Comparison of ENCODE assay signal across 1 cellular context in the genomic region with DNA sequence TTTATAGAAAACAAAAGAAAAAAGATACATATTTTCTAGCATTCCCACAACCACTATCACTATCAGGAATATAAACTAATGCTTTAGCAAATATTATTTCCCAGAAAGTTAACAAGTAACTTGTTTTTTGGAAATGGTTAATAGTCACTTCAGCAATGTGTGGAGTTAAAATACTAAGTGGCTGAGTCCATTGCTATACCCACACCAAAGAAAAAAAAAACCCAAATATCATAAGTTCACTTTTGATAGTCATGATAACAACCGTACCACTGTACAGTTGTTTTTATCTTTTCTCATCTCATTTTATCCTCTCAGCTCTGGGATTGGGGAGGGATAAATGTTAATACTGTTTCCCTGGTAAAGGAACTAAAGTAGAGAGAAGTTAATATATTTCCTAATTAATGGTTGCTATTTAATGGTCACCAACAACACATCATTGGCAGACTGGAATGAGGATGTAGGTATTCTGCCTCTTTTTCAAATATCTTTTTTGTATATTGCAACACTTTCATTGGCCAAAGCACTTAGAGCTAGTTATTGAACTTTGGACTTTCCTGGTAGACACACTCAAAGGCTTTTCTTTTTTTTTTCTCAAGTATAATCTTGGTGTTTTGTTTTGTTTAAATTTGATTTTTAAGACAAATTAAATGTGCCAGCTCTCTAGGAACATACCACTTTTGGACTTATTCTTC.
A peak's percentile ranks its signal among the peaks of the same experiment; 100 is the strongest.
TF ChIP-seq lines count a peak whose summit lies in the region.

No MANE protein-coding gene starts in this region.

TF ChIP-seq in HepG2, 621 proteins besides CTCF, POLR2A, EP300 and RAD21:
- TF ChIP-seq CEBPB (IDR thresholded peaks at IDR 0.05; ENCODE audit: borderline replicate concordance, low read depth, low read length) (peak; percentile 75), ERF (CRISPR knock-in tag; IDR thresholded peaks at IDR 0.05) (no peak), ZNF530 (CRISPR knock-in tag; IDR thresholded peaks at IDR 0.05; ENCODE audit: low read depth) (no peak), ZNF574 (CRISPR knock-in tag; IDR thresholded peaks at IDR 0.05) (no peak), IKZF4 (CRISPR knock-in tag; IDR thresholded peaks at IDR 0.05; ENCODE audit: borderline replicate concordance, low read depth, not compliant biosample characterization) (no peak), ZNF138 (CRISPR knock-in tag; IDR thresholded peaks at IDR 0.05; ENCODE audit: low read depth) (no peak), NCOR1 (IDR thresholded peaks at IDR 0.05; ENCODE audit: borderline replicate concordance, low read length) (peak; percentile 50; the same call in 1 of the 2 replicates), GATAD2A (CRISPR knock-in tag; IDR thresholded peaks at IDR 0.05) (peak; percentile 50; the same call in 1 of the 2 replicates), HNF4A (CRISPR knock-in tag; IDR thresholded peaks at IDR 0.05) (peak; percentile 56), HNF4G (IDR thresholded peaks at IDR 0.05; ENCODE audit: borderline replicate concordance, low read depth, low read length) (0 out of 2 replicates have a peak, but pooled peaks have one; percentile 17), HNF4G (CRISPR knock-in tag; IDR thresholded peaks at IDR 0.05; ENCODE audit: borderline replicate concordance, low read depth) (no peak), BCL6 (CRISPR knock-in tag; IDR thresholded peaks at IDR 0.05) (0 out of 2 replicates have a peak, but pooled peaks have one; percentile 43), TAF1 (CRISPR knock-in tag; IDR thresholded peaks at IDR 0.05) (no peak)
- TF ChIP-seq, protein P1, sequence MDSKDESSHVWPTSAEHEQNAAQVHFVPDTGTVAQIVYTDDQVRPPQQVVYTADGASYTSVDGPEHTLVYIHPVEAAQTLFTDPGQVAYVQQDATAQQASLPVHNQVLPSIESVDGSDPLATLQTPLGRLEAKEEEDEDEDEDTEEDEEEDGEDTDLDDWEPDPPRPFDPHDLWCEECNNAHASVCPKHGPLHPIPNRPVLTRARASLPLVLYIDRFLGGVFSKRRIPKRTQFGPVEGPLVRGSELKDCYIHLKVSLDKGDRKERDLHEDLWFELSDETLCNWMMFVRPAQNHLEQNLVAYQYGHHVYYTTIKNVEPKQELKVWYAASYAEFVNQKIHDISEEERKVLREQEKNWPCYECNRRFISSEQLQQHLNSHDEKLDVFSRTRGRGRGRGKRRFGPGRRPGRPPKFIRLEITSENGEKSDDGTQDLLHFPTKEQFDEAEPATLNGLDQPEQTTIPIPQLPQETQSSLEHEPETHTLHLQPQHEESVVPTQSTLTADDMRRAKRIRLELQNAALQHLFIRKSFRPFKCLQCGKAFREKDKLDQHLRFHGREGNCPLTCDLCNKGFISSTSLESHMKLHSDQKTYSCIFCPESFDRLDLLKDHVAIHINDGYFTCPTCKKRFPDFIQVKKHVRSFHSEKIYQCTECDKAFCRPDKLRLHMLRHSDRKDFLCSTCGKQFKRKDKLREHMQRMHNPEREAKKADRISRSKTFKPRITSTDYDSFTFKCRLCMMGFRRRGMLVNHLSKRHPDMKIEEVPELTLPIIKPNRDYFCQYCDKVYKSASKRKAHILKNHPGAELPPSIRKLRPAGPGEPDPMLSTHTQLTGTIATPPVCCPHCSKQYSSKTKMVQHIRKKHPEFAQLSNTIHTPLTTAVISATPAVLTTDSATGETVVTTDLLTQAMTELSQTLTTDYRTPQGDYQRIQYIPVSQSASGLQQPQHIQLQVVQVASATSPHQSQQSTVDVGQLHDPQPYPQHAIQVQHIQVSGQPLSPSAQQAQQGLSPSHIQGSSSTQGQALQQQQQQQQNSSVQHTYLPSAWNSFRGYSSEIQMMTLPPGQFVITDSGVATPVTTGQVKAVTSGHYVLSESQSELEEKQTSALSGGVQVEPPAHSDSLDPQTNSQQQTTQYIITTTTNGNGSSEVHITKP (CRISPR knock-in tag; IDR thresholded peaks at IDR 0.05; ENCODE audit: low read depth) = no peak
- TF ChIP-seq, protein P2, sequence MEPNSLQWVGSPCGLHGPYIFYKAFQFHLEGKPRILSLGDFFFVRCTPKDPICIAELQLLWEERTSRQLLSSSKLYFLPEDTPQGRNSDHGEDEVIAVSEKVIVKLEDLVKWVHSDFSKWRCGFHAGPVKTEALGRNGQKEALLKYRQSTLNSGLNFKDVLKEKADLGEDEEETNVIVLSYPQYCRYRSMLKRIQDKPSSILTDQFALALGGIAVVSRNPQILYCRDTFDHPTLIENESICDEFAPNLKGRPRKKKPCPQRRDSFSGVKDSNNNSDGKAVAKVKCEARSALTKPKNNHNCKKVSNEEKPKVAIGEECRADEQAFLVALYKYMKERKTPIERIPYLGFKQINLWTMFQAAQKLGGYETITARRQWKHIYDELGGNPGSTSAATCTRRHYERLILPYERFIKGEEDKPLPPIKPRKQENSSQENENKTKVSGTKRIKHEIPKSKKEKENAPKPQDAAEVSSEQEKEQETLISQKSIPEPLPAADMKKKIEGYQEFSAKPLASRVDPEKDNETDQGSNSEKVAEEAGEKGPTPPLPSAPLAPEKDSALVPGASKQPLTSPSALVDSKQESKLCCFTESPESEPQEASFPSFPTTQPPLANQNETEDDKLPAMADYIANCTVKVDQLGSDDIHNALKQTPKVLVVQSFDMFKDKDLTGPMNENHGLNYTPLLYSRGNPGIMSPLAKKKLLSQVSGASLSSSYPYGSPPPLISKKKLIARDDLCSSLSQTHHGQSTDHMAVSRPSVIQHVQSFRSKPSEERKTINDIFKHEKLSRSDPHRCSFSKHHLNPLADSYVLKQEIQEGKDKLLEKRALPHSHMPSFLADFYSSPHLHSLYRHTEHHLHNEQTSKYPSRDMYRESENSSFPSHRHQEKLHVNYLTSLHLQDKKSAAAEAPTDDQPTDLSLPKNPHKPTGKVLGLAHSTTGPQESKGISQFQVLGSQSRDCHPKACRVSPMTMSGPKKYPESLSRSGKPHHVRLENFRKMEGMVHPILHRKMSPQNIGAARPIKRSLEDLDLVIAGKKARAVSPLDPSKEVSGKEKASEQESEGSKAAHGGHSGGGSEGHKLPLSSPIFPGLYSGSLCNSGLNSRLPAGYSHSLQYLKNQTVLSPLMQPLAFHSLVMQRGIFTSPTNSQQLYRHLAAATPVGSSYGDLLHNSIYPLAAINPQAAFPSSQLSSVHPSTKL (CRISPR knock-in tag; IDR thresholded peaks at IDR 0.05) = peak; percentile 27; the same call in 1 of the 2 replicates
TF ChIP-seq in HepG2: peak in this region for 7.
